In the genomic region with DNA sequence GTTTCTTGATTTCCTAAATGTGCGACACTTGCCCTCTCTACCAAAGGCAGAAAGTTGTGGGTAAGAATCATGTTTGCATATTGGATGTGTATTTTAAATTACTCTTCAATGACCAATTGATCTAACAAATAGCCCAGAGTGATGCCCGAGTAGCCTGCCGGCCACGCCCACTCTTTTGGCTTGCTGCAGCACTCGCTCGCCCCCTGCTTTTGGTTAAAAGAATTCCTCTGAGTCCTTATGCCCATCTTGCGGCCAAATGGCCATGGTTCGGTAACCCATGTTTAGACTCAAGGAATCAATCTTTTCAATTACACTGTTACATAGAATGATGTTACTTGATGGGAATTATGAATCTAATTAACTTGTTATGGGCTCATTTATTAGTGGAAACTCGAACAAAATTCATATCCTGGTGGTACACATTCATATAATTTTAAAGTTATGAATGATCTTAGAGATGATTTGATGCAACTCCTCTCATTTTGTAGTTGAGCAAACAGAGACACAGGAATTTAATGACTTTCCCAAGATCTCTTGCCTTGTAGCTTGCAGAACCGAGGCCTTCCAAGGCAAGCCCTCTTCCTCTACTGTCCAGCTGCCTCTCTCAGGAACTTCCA, we compare ENCODE assay signal across 1 cellular context.
TF ChIP-seq lines count a peak whose summit lies in the region.

No MANE protein-coding gene starts in this region.

TF ChIP-seq in SK-N-SH, 30 proteins besides CTCF, POLR2A, EP300 and RAD21 (continued from another document):
- TF ChIP-seq NFIC (IDR thresholded peaks at IDR 0.05; ENCODE audit: borderline replicate concordance), result no peak
